1 cellular context compared by ENCODE assay signal in the genomic region with DNA sequence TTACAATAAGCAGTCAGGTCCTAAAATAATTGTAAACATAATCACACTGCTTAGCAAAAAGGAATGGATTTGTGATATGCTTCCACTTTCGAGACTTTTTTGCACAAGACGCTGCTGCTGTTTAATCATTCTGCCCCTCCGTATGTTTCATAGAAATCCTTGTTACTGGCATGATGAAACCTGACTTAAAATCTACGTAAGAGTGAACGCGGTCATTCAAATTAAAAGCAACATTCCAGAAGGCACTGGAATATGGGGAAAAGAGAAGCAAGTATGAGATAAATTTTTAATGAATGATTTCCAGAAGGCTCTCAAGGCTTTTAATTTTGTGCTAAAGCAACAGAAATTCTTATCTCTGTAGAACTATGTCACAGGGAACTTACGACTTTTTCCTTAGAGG.
TF ChIP-seq lines count a peak whose summit lies in the region.

No MANE protein-coding gene starts in this region.

TF ChIP-seq in K562, 482 proteins besides CTCF, POLR2A, EP300 and RAD21:
- peak; percentile 42; the same call in 1 of the 2 replicates for TF ChIP-seq POLR2H (tag; IDR thresholded peaks at IDR 0.05; ENCODE audit: low read depth)
- TF ChIP-seq SMARCA4 (IDR thresholded peaks at IDR 0.05): peak; percentile 4; the same call in 1 of the 2 replicates
- TF ChIP-seq ZNF75A (CRISPR knock-in tag; IDR thresholded peaks at IDR 0.05): no peak
- TF ChIP-seq, protein P1, sequence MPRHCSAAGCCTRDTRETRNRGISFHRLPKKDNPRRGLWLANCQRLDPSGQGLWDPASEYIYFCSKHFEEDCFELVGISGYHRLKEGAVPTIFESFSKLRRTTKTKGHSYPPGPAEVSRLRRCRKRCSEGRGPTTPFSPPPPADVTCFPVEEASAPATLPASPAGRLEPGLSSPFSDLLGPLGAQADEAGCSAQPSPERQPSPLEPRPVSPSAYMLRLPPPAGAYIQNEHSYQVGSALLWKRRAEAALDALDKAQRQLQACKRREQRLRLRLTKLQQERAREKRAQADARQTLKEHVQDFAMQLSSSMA (CRISPR knock-in tag; IDR thresholded peaks at IDR 0.05): no peak
- TF ChIP-seq, protein P2, sequence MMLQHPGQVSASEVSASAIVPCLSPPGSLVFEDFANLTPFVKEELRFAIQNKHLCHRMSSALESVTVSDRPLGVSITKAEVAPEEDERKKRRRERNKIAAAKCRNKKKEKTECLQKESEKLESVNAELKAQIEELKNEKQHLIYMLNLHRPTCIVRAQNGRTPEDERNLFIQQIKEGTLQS (IDR thresholded peaks at IDR 0.05): 0 out of 2 replicates have a peak, but pooled peaks have one; percentile 36
- TF ChIP-seq, protein P2 (CRISPR knock-in tag; conservative IDR thresholded peaks at IDR 0.05): no peak
- no peak for TF ChIP-seq GABPB1 (CRISPR knock-in tag; IDR thresholded peaks at IDR 0.05)
- peak; percentile 57; the same call in 1 of the 2 replicates for TF ChIP-seq CEBPG (CRISPR knock-in tag; IDR thresholded peaks at IDR 0.05)
- peak; percentile 63 to 73 for TF ChIP-seq CEBPG (tag; conservative IDR thresholded peaks at IDR 0.05 in 1 of 2, IDR thresholded peaks at IDR 0.05 in 1 of 2)
- TF ChIP-seq, protein P3, sequence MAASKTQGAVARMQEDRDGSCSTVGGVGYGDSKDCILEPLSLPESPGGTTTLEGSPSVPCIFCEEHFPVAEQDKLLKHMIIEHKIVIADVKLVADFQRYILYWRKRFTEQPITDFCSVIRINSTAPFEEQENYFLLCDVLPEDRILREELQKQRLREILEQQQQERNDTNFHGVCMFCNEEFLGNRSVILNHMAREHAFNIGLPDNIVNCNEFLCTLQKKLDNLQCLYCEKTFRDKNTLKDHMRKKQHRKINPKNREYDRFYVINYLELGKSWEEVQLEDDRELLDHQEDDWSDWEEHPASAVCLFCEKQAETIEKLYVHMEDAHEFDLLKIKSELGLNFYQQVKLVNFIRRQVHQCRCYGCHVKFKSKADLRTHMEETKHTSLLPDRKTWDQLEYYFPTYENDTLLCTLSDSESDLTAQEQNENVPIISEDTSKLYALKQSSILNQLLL (CRISPR knock-in tag; IDR thresholded peaks at IDR 0.05; ENCODE audit: borderline replicate concordance): no peak
- no peak for TF ChIP-seq TARDBP (IDR thresholded peaks at IDR 0.05)
- no peak for TF ChIP-seq NFE2L1 (tag; IDR thresholded peaks at IDR 0.05; ENCODE audit: borderline replicate concordance, low read depth)
- no peak for TF ChIP-seq HDAC3 (IDR thresholded peaks at IDR 0.05; ENCODE audit: borderline replicate concordance, partially characterized antibody)
- TF ChIP-seq, protein P4, sequence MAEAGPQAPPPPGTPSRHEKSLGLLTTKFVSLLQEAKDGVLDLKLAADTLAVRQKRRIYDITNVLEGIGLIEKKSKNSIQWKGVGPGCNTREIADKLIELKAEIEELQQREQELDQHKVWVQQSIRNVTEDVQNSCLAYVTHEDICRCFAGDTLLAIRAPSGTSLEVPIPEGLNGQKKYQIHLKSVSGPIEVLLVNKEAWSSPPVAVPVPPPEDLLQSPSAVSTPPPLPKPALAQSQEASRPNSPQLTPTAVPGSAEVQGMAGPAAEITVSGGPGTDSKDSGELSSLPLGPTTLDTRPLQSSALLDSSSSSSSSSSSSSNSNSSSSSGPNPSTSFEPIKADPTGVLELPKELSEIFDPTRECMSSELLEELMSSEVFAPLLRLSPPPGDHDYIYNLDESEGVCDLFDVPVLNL (CRISPR knock-in tag; IDR thresholded peaks at IDR 0.05; ENCODE audit: low read depth): no peak
- TF ChIP-seq XRCC4 (IDR thresholded peaks at IDR 0.05; ENCODE audit: extremely low read depth, insufficient read depth, insufficient read length): no peak
TF ChIP-seq in K562: peak in this region for 4.
